Comparison of ENCODE assay signal across 1 cellular context in genomic region chr19:6652214-6653094, GRCh38.
TF ChIP-seq lines count a peak whose summit lies in the region.

No MANE protein-coding gene starts in this region.

TF ChIP-seq in K562, 482 proteins besides CTCF, POLR2A, EP300 and RAD21 (continued from another document and continues in another):
- TF ChIP-seq, protein P1, sequence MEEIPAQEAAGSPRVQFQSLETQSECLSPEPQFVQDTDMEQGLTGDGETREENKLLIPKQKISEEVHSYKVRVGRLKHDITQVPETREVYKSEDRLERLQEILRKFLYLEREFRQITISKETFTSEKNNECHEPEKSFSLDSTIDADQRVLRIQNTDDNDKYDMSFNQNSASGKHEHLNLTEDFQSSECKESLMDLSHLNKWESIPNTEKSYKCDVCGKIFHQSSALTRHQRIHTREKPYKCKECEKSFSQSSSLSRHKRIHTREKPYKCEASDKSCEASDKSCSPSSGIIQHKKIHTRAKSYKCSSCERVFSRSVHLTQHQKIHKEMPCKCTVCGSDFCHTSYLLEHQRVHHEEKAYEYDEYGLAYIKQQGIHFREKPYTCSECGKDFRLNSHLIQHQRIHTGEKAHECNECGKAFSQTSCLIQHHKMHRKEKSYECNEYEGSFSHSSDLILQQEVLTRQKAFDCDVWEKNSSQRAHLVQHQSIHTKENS (CRISPR knock-in tag; IDR thresholded peaks at IDR 0.05), result no peak
- no peak for TF ChIP-seq MIER1 (IDR thresholded peaks at IDR 0.05; ENCODE audit: low read depth)
- TF ChIP-seq JUND (IDR thresholded peaks at IDR 0.05; ENCODE audit: borderline replicate concordance, low read depth, low read length), result peak; percentile 73
- peak; percentile 68; the same call in 2 of the 3 replicates for TF ChIP-seq JUND (tag; IDR thresholded peaks at IDR 0.05; ENCODE audit: borderline replicate concordance, low read depth, low read length)
- no peak for TF ChIP-seq DMBX1 (CRISPR knock-in tag; IDR thresholded peaks at IDR 0.05; ENCODE audit: borderline replicate concordance)
- TF ChIP-seq ZNF217 (CRISPR knock-in tag; IDR thresholded peaks at IDR 0.05), result no peak
- TF ChIP-seq GATA2 (CRISPR knock-in tag; IDR thresholded peaks at IDR 0.05), result peak; percentile 80
- no peak for TF ChIP-seq CBX8 (IDR thresholded peaks at IDR 0.05; ENCODE audit: borderline replicate concordance, extremely low read depth, low read depth, low read length, poor library complexity, severe bottlenecking)
- TF ChIP-seq, protein P2, sequence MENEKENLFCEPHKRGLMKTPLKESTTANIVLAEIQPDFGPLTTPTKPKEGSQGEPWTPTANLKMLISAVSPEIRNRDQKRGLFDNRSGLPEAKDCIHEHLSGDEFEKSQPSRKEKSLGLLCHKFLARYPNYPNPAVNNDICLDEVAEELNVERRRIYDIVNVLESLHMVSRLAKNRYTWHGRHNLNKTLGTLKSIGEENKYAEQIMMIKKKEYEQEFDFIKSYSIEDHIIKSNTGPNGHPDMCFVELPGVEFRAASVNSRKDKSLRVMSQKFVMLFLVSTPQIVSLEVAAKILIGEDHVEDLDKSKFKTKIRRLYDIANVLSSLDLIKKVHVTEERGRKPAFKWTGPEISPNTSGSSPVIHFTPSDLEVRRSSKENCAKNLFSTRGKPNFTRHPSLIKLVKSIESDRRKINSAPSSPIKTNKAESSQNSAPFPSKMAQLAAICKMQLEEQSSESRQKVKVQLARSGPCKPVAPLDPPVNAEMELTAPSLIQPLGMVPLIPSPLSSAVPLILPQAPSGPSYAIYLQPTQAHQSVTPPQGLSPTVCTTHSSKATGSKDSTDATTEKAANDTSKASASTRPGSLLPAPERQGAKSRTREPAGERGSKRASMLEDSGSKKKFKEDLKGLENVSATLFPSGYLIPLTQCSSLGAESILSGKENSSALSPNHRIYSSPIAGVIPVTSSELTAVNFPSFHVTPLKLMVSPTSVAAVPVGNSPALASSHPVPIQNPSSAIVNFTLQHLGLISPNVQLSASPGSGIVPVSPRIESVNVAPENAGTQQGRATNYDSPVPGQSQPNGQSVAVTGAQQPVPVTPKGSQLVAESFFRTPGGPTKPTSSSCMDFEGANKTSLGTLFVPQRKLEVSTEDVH (IDR thresholded peaks at IDR 0.05; ENCODE audit: low read depth, partially characterized antibody), result no peak
- TF ChIP-seq ZNF586 (CRISPR knock-in tag; conservative IDR thresholded peaks at IDR 0.05), result no peak
- TF ChIP-seq ZKSCAN1 (IDR thresholded peaks at IDR 0.05; ENCODE audit: low read depth, low read length), result no peak
- TF ChIP-seq MTA3 (IDR thresholded peaks at IDR 0.05; ENCODE audit: borderline replicate concordance), result no peak
- peak; percentile 42; the same call in 1 of the 2 replicates for TF ChIP-seq LEF1 (IDR thresholded peaks at IDR 0.05)
- no peak for TF ChIP-seq ZC3H4 (CRISPR knock-in tag; IDR thresholded peaks at IDR 0.05; ENCODE audit: borderline replicate concordance)
- no peak for TF ChIP-seq POU5F1 (IDR thresholded peaks at IDR 0.05; ENCODE audit: borderline replicate concordance, low read depth, low read length, partially characterized antibody)
- TF ChIP-seq GABPB1 (CRISPR knock-in tag; IDR thresholded peaks at IDR 0.05), result no peak
- TF ChIP-seq HNRNPUL1 (IDR thresholded peaks at IDR 0.05; ENCODE audit: low read length), result no peak
- TF ChIP-seq HIVEP1 (CRISPR knock-in tag; IDR thresholded peaks at IDR 0.05), result no peak
- no peak for TF ChIP-seq POLR2B (IDR thresholded peaks at IDR 0.05; ENCODE audit: low read depth, partially characterized antibody)
- TF ChIP-seq, protein P3, sequence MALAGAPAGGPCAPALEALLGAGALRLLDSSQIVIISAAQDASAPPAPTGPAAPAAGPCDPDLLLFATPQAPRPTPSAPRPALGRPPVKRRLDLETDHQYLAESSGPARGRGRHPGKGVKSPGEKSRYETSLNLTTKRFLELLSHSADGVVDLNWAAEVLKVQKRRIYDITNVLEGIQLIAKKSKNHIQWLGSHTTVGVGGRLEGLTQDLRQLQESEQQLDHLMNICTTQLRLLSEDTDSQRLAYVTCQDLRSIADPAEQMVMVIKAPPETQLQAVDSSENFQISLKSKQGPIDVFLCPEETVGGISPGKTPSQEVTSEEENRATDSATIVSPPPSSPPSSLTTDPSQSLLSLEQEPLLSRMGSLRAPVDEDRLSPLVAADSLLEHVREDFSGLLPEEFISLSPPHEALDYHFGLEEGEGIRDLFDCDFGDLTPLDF (CRISPR knock-in tag; IDR thresholded peaks at IDR 0.05), result no peak
- peak; percentile 82 for TF ChIP-seq SOX6 (IDR thresholded peaks at IDR 0.05)
- TF ChIP-seq RBM25 (IDR thresholded peaks at IDR 0.05; ENCODE audit: low read depth, low read length, severe bottlenecking), result peak; percentile 53
- TF ChIP-seq ZNF316 (IDR thresholded peaks at IDR 0.05), result no peak
- TF ChIP-seq CTBP1 (IDR thresholded peaks at IDR 0.05; ENCODE audit: borderline replicate concordance), result peak; percentile 71; the same call in 1 of the 2 replicates
- peak; percentile 90 for TF ChIP-seq TEAD4 (IDR thresholded peaks at IDR 0.05; ENCODE audit: low read length)
- no peak for TF ChIP-seq TEAD4 (CRISPR knock-in tag; IDR thresholded peaks at IDR 0.05; ENCODE audit: borderline replicate concordance)
- no peak for TF ChIP-seq FOXO4 (CRISPR knock-in tag; IDR thresholded peaks at IDR 0.05)
- no peak for TF ChIP-seq FUS (optimal IDR thresholded peaks at IDR 0.05; ENCODE audit: low read depth, low read length)
- no peak for TF ChIP-seq COPS2 (conservative IDR thresholded peaks at IDR 0.05)
- TF ChIP-seq, protein P4, sequence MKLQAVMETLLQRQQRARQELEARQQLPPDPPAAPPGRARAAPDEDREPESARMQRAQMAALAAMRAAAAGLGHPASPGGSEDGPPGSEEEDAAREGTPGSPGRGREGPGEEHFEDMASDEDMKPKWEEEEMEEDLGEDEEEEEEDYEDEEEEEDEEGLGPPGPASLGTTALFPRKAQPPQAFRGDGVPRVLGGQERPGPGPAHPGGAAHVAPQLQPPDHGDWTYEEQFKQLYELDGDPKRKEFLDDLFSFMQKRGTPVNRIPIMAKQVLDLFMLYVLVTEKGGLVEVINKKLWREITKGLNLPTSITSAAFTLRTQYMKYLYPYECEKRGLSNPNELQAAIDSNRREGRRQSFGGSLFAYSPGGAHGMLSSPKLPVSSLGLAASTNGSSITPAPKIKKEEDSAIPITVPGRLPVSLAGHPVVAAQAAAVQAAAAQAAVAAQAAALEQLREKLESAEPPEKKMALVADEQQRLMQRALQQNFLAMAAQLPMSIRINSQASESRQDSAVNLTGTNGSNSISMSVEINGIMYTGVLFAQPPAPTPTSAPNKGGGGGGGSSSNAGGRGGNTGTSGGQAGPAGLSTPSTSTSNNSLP (IDR thresholded peaks at IDR 0.05; ENCODE audit: borderline replicate concordance, low read depth, low read length), result no peak
- no peak for TF ChIP-seq STAT5B (CRISPR knock-in tag; IDR thresholded peaks at IDR 0.05)
- peak; percentile 28 for TF ChIP-seq HMGN3 (IDR thresholded peaks at IDR 0.05; ENCODE audit: borderline replicate concordance, extremely low read depth, insufficient read length, low read depth, low read length)
- no peak for TF ChIP-seq JUNB (CRISPR knock-in tag; conservative IDR thresholded peaks at IDR 0.05)
- TF ChIP-seq SIRT6 (IDR thresholded peaks at IDR 0.05; ENCODE audit: low read depth, low read length), result no peak
- TF ChIP-seq ZKSCAN3 (CRISPR knock-in tag; IDR thresholded peaks at IDR 0.05), result no peak
- TF ChIP-seq ZC3H8 (IDR thresholded peaks at IDR 0.05), result no peak
- TF ChIP-seq KDM1A (IDR thresholded peaks at IDR 0.05), result peak in 1 of 2 experiments; percentile 15; a peak in 1 of 4 replicates
- TF ChIP-seq SMAD4 (CRISPR knock-in tag; conservative IDR thresholded peaks at IDR 0.05), result no peak
- TF ChIP-seq HDAC2 (IDR thresholded peaks at IDR 0.05), result 0 out of 2 replicates have a peak, but pooled peaks have one; percentile 49
- peak in 1 of 2 experiments; percentile 53; a peak in 1 of 4 replicates for TF ChIP-seq FOXK2 (conservative IDR thresholded peaks at IDR 0.05 in 1 of 2, IDR thresholded peaks at IDR 0.05 in 1 of 2; ENCODE audit: low read depth in 2 of 2)
- no peak for TF ChIP-seq THAP7 (CRISPR knock-in tag; IDR thresholded peaks at IDR 0.05)
- no peak for TF ChIP-seq NEUROD1 (IDR thresholded peaks at IDR 0.05; ENCODE audit: borderline replicate concordance, low read depth, low read length, partially characterized antibody)
- TF ChIP-seq SREBF1 (IDR thresholded peaks at IDR 0.05; ENCODE audit: borderline replicate concordance, low read depth, low read length), result no peak
- TF ChIP-seq PYGO2 (tag; IDR thresholded peaks at IDR 0.05), result no peak
- no peak for TF ChIP-seq IRF9 (tag; IDR thresholded peaks at IDR 0.05)
- no peak for TF ChIP-seq ZNF444 (CRISPR knock-in tag; IDR thresholded peaks at IDR 0.05)
- TF ChIP-seq ZNF174 (CRISPR knock-in tag; IDR thresholded peaks at IDR 0.05), result no peak
- TF ChIP-seq NCOR1 (IDR thresholded peaks at IDR 0.05), result peak; percentile 80
- no peak for TF ChIP-seq ZNF79 (CRISPR knock-in tag; IDR thresholded peaks at IDR 0.05; ENCODE audit: low read depth)
- TF ChIP-seq ZC3H11A (IDR thresholded peaks at IDR 0.05; ENCODE audit: low read depth, low read length), result no peak
- no peak for TF ChIP-seq SNRNP70 (optimal IDR thresholded peaks at IDR 0.05; ENCODE audit: low read depth, low read length)
- no peak for TF ChIP-seq EWSR1 (IDR thresholded peaks at IDR 0.05; ENCODE audit: borderline replicate concordance, low read depth, partially characterized antibody)
- no peak for TF ChIP-seq SMARCA5 (IDR thresholded peaks at IDR 0.05)
- TF ChIP-seq ZNF280B (CRISPR knock-in tag; IDR thresholded peaks at IDR 0.05), result no peak
- TF ChIP-seq DPF2 (IDR thresholded peaks at IDR 0.05), result peak; percentile 94
- TF ChIP-seq, protein P5, sequence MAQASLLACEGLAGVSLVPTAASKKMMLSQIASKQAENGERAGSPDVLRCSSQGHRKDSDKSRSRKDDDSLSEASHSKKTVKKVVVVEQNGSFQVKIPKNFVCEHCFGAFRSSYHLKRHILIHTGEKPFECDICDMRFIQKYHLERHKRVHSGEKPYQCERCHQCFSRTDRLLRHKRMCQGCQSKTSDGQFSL (CRISPR knock-in tag; IDR thresholded peaks at IDR 0.05), result no peak
- TF ChIP-seq, protein P5 (tag; IDR thresholded peaks at IDR 0.05), result no peak
- TF ChIP-seq NR3C1 (CRISPR knock-in tag; IDR thresholded peaks at IDR 0.05), result no peak
- TF ChIP-seq PHF8 (IDR thresholded peaks at IDR 0.05; ENCODE audit: borderline replicate concordance, low read length), result no peak
- TF ChIP-seq HINFP (tag; conservative IDR thresholded peaks at IDR 0.05; ENCODE audit: low read depth), result no peak
